ENCODE assay signal across 8 cellular contexts in genomic region chr3:4467522-4467867, GRCh38. TPM values are rescaled to one million over a fixed set of nuclear protein-coding genes. Genes with fewer than 3 reads are reported as not detected.
A peak's percentile ranks its signal among the peaks of the same experiment; 100 is the strongest.
DNase-seq lines count a peak whose midpoint lies in the region; ATAC-seq and TF ChIP-seq lines count a peak whose summit lies in the region.

No MANE protein-coding gene starts in this region.

- CTCF ChIA-PET in MCF 10A (lab: Yijun Ruan, JAX) = interaction anchor here (0.6 to 1.1 kb wide), 6 partner anchors 21 to 183 kb away, joined by 3 to 10 read pairs (median 3); no protein-coding TSS in a partner anchor

- TF ChIP-seq CTCF in heart left ventricle (IDR thresholded peaks at IDR 0.05) (no peak), MCF 10A (IDR thresholded peaks at IDR 0.05; ENCODE audit: unreplicated experiment) (no peak), mesothelial cell of epicardium (IDR thresholded peaks at IDR 0.05; ENCODE audit: unreplicated experiment) (no peak), vagina (IDR thresholded peaks at IDR 0.05) (no peak)

- BruUV-seq in MCF 10A (replicated peaks; lab: Mats Ljungman, UMichigan) = no TSS peak

- POLR2A ChIA-PET in MCF 10A (lab: Yijun Ruan, JAX) = interaction anchor here (0.6 to 1.8 kb wide), 12 partner anchors 8 to 520 kb away, joined by 3 to 22 read pairs (median 4); partner anchors contain the start of gene ITPR1

- WGBS in heart left ventricle, 4 donors = 63 to 81% (median 71%) methylated on average over 13 of the region's 13 CpGs

- H3K27ac ChIP-seq in heart left ventricle = peak overlapping the region in 11 of 12 donors; percentile 53 to 90 (median 80)
- H3K27ac ChIP-seq in vagina = peak overlapping the region; percentile 77

- no peaks in the 10 kb centered on the region for H3K36me3 Mint-ChIP-seq in MCF 10A (ENCODE audit: insufficient read depth, unreplicated experiment)
- H3K36me3 Mint-ChIP-seq in mesothelial cell of epicardium = no peaks in the 10 kb centered on the region

- H3K4me3 ChIP-seq in heart left ventricle = peak overlapping the region; percentile 71 to 97 (median 88)
- H3K4me3 ChIP-seq in vagina = peak overlapping the region; percentile 68 to 95

- H3K4me1 Mint-ChIP-seq in MCF 10A (ENCODE audit: insufficient read depth, unreplicated experiment) = peaks cover 7% of the 10 kb centered on the region
- H3K4me1 Mint-ChIP-seq in mesothelial cell of epicardium = peaks cover 5% of the 10 kb centered on the region

- H3K36me3 ChIP-seq in heart left ventricle (no peaks in the 10 kb centered on the region), vagina (no peaks in the 10 kb centered on the region)

- ATAC-seq in heart left ventricle = no peak
- ATAC-seq in HG03469 (IDR thresholded peaks at IDR 0.05; ENCODE audit: unreplicated experiment) = no peak

- no peak for TF ChIP-seq POLR2A in heart left ventricle (IDR thresholded peaks at IDR 0.05)
- no peak for TF ChIP-seq POLR2A in vagina (IDR thresholded peaks at IDR 0.05)

- H3K4me3 Mint-ChIP-seq in MCF 10A (ENCODE audit: unreplicated experiment) (peak overlapping the region; percentile 86), mesothelial cell of epicardium (peak overlapping the region; percentile 91)

- DNase-seq in heart left ventricle = no peak
- no peak for DNase-seq in cardiac septum (ENCODE audit: low spot score)
- DNase-seq in MCF 10A (ENCODE audit: unreplicated experiment) = no peak
- DNase-seq in mesothelial cell of epicardium (ENCODE audit: low spot score in 2 of 2, unreplicated experiment in 2 of 2) = no peak
- no peak for DNase-seq in vagina (ENCODE audit: extremely low spot score in 2 of 2)
- DNase-seq in NCI-H82 (lab: John Stamatoyannopoulos, UW) = no peak
- no peak for DNase-seq in HK-2 (ENCODE audit: unreplicated experiment)

- peaks cover 8% of the 10 kb centered on the region for H3K27me3 Mint-ChIP-seq in MCF 10A (ENCODE audit: insufficient read depth, unreplicated experiment)
- peaks cover 24% of the 10 kb centered on the region for H3K27me3 Mint-ChIP-seq in mesothelial cell of epicardium (ENCODE audit: low read depth)

- H3K27me3 ChIP-seq in heart left ventricle = no peaks in the 10 kb centered on the region
- H3K27me3 ChIP-seq in vagina = no peaks in the 10 kb centered on the region

- H3K4me1 ChIP-seq in heart left ventricle (peaks cover 0 to 17% (median 13%) of the 10 kb centered on the region in 12 donors), vagina (peaks cover 9% of the 10 kb centered on the region)

- H3K9me3 Mint-ChIP-seq in MCF 10A (ENCODE audit: unreplicated experiment) (no peaks in the 10 kb centered on the region), mesothelial cell of epicardium (no peaks in the 10 kb centered on the region)

- peak overlapping the region; percentile 94 for H3K27ac Mint-ChIP-seq in MCF 10A (ENCODE audit: low read depth, unreplicated experiment)
- H3K27ac Mint-ChIP-seq in mesothelial cell of epicardium = peak overlapping the region; percentile 96

- no peaks in the 10 kb centered on the region for H3K9me3 ChIP-seq in heart left ventricle
- no peaks in the 10 kb centered on the region for H3K9me3 ChIP-seq in vagina

- intact Hi-C loops in heart left ventricle (cut with DNase I) (loop anchor here in 1 of 10 donors (2.0 kb wide), 1 partner anchor 25 kb away; the partner anchor contains the start of gene ITPR1), cardiac septum (cut with DNase I) (loop anchor here (1.0 kb wide), 1 partner anchor 26 kb away; the partner anchor contains the start of gene ITPR1), MCF 10A (cut with micrococcal nuclease) (loop anchor here (1.0 kb wide), 1 partner anchor 25 kb away; no protein-coding TSS in a partner anchor), vagina (cut with DNase I) (no loop called here)

RNA-seq across cellular contexts. Expression of gene SUMF1, which starts 0.4 kb away (rescaled TPM):
- total RNA-seq in heart left ventricle = 10 to 100 TPM in 5 of 9 donors, 1 to 10 TPM in 4; 5.8 to 21.1 (median 11.2) TPM
- 10 to 100 TPM in 1 of 2 donors, 1 to 10 TPM in 1; 3.9 to 14.0 TPM for polyA plus RNA-seq in heart left ventricle
- 10.4 TPM for total RNA-seq in cardiac septum
- total RNA-seq in MCF 10A (2022) = 11.8 and 18.9 TPM in 2 replicates
- total RNA-seq in mesothelial cell of epicardium = 26.5 to 31.3 TPM (median 28.7 TPM) in 3 replicates
- 65.6 TPM for total RNA-seq in vagina

RNA-seq across cellular contexts. Expression of gene ITPR1, which starts 25.7 kb away (rescaled TPM):
- total RNA-seq in heart left ventricle (10 to 100 TPM; 16.5 to 55.8 (median 20.1) TPM), cardiac septum (19.5 TPM), MCF 10A (2022) (7.5 and 14.3 TPM in 2 replicates), mesothelial cell of epicardium (21.2 to 21.3 TPM (median 21.3 TPM) in 3 replicates), vagina (108 TPM)
- 10 to 100 TPM in 1 of 2 donors, 1 to 10 TPM in 1; 8.9 to 10.0 TPM for polyA plus RNA-seq in heart left ventricle
